Comparison of ENCODE assay signal across 8 cellular contexts in the genomic region with DNA sequence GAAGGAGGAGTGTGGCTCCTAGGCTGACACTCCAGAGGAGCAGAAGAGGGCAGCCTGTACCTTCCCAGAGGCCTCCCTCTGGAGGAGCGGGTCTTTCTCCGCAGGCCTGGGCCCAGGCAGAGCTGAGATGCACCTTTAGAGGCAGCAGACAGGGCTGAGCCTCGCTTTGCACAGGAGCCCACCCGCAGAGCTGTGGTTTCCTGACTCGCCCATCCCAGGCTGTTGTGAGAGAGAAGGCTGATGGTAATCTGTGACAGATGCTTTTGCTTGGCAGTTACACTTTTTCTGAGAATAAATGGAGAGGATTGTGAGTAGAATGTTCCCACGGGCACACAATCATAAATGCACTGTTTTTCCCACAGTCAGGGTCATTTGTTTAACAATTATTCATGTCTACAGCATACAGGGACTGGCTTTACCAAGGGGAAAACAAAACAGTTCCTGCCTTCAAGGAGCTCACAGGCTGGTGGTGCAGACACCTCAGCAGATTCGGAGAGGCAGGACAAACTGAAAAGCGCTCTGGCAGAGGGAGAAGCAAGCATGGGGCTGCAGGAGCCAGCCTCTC. TPM values are rescaled to one million over a fixed set of nuclear protein-coding genes. Genes with fewer than 3 reads are reported as not detected.
DNase-seq lines count a peak whose midpoint lies in the region; ATAC-seq and TF ChIP-seq lines count a peak whose summit lies in the region.

No MANE protein-coding gene starts in this region.

- no peaks in the 10 kb centered on the region for H4K20me1 ChIP-seq in mammary epithelial cell (ENCODE audit: insufficient read depth, low read length)

- H2BK12ac ChIP-seq in trophoblast cell (ENCODE audit: low read length) = no peak overlapping the region

- peak in 1 of 2 donors; percentile 28 for TF ChIP-seq CTCF in mammary epithelial cell (conservative IDR thresholded peaks at IDR 0.05 in 1 of 2, IDR thresholded peaks at IDR 0.05 in 1 of 2; ENCODE audit: extremely low read depth in 1 of 2, insufficient read depth in 1 of 2, low read depth in 1 of 2, low read length in 2 of 2)
- no peak for TF ChIP-seq CTCF in neural crest cell (conservative IDR thresholded peaks at IDR 0.05)

- peaks cover 39% of the 10 kb centered on the region for H3K4me1 Mint-ChIP-seq in neural crest cell

- no peak overlapping the region for H2BK120ac ChIP-seq in trophoblast cell (ENCODE audit: insufficient read depth, low read length, poor library complexity)

- peak overlapping the region; percentile 27 for H2AFZ ChIP-seq in mammary epithelial cell (ENCODE audit: low read depth, low read length)
- no peak overlapping the region for H2AFZ ChIP-seq in trophoblast cell (ENCODE audit: insufficient read depth, low read length, poor library complexity)

- peak overlapping the region; percentile 72 for H3K27ac Mint-ChIP-seq in neural crest cell (ENCODE audit: unreplicated experiment)

- H3K79me1 ChIP-seq in trophoblast cell (ENCODE audit: low read length) = peaks cover 2% of the 10 kb centered on the region

- DNase-seq in HT1080 (ENCODE audit: low read depth) (peak; percentile 82), mammary epithelial cell (peak; percentile 60), neural crest cell (ENCODE audit: low read depth, low spot score) (no peak), NCI-H1092 treated with DMSO at 0.1 percent for 48 hours (lab: John Stamatoyannopoulos, UW) (no peak), trophoblast cell (no peak)
- peak in 3 of 4 experiments; percentile 37 to 71 (median 63) for DNase-seq in activated CD4-positive, CD25-positive, alpha-beta regulatory T cell (lab: John Stamatoyannopoulos, UW)

- no peak overlapping the region for H4K8ac ChIP-seq in trophoblast cell (ENCODE audit: low read depth, low read length)

- no peak overlapping the region for H2AK5ac ChIP-seq in trophoblast cell (ENCODE audit: low read length)

- H3K4ac ChIP-seq in trophoblast cell (ENCODE audit: low read depth, low read length) = no peak overlapping the region

- dilution Hi-C loops in mammary epithelial cell (cut with HindIII; ENCODE audit: low sequenced_read_pairs) = no loop called here

- no peaks in the 10 kb centered on the region for H3K36me3 Mint-ChIP-seq in neural crest cell (ENCODE audit: low read depth)

- no peaks in the 10 kb centered on the region for H3K9me3 Mint-ChIP-seq in neural crest cell

- intact Hi-C loops in mammary epithelial cell (cut with micrococcal nuclease) = no loop called here

- no peak overlapping the region for H3K4me3 Mint-ChIP-seq in neural crest cell

- no peaks in the 10 kb centered on the region for H3K27me3 ChIP-seq in mammary epithelial cell (ENCODE audit: insufficient read depth, low read length)
- H3K27me3 ChIP-seq in trophoblast cell (ENCODE audit: insufficient read depth, low read length) = no peaks in the 10 kb centered on the region

- H3K27me3 Mint-ChIP-seq in neural crest cell (ENCODE audit: low read depth) = no peaks in the 10 kb centered on the region

- no TSS peak for BruUV-seq in mammary epithelial cell (replicated peaks; lab: Mats Ljungman, UMichigan)

- CTCF ChIA-PET in mammary epithelial cell (lab: Charles Lee; ENCODE audit: low non-redundant PET) = interaction anchor here (0.7 kb wide), 1 partner anchor 58 kb away, joined by 3 read pairs; no protein-coding TSS in a partner anchor

- H3K4me1 ChIP-seq in mammary epithelial cell (ENCODE audit: insufficient read depth, low read length) = peaks cover 30% of the 10 kb centered on the region
- H3K4me1 ChIP-seq in trophoblast cell (ENCODE audit: control insufficient read depth in 1 of 2, insufficient read depth in 2 of 2, low read length in 2 of 2) = peaks cover 7 to 12% of the 10 kb centered on the region in 2 experiments

- H3K4me3 ChIP-seq in mammary epithelial cell (replicated peaks in 1 of 3; ENCODE audit: insufficient read depth in 1 of 3, low read depth in 2 of 3, low read length in 3 of 3) (no peak overlapping the region), trophoblast cell (ENCODE audit: low read depth, low read length) (no peak overlapping the region)

- H3K27ac ChIP-seq in mammary epithelial cell (ENCODE audit: insufficient read depth, low read depth, low read length) (no peak overlapping the region), trophoblast cell (ENCODE audit: low read depth, low read length) (no peak overlapping the region)

- no peak overlapping the region for H3K18ac ChIP-seq in trophoblast cell (ENCODE audit: low read length)

- H3K9me3 ChIP-seq in mammary epithelial cell (replicated peaks; ENCODE audit: insufficient read depth, low read length) = no peaks in the 10 kb centered on the region
- H3K9me3 ChIP-seq in trophoblast cell (ENCODE audit: insufficient read depth, low read depth, low read length) = no peaks in the 10 kb centered on the region

- 41% methylated on average over 8 of the region's 8 CpGs for WGBS in mammary epithelial cell (ENCODE audit: low coverage, missing lambda C conversion rate)
- WGBS in trophoblast cell (ENCODE audit: extremely low coverage, insufficient coverage, insufficient read length) = no CpG with 5 or more reads among the region's 8 CpGs

- H3K79me2 ChIP-seq in mammary epithelial cell (ENCODE audit: insufficient read depth, low read length) = peaks cover 14% of the 10 kb centered on the region
- H3K79me2 ChIP-seq in trophoblast cell (ENCODE audit: control insufficient read depth, insufficient read depth, low read length, poor library complexity) = peaks cover 2% of the 10 kb centered on the region

- no peak overlapping the region for H3K4me2 ChIP-seq in mammary epithelial cell (ENCODE audit: insufficient read depth, low read depth, low read length)
- no peak overlapping the region for H3K4me2 ChIP-seq in trophoblast cell (ENCODE audit: low read length)

- H3K36me3 ChIP-seq in mammary epithelial cell (ENCODE audit: insufficient read depth, low read length) (no peaks in the 10 kb centered on the region), trophoblast cell (ENCODE audit: control insufficient read depth in 1 of 2, insufficient read depth in 2 of 2, low read length in 2 of 2) (no peaks in the 10 kb centered on the region)

- in situ Hi-C loops in mammary epithelial cell (cut with MboI; ENCODE audit: low sequenced_read_pairs in 2 of 2) = no loop called here

- no peak overlapping the region for H4K91ac ChIP-seq in trophoblast cell (ENCODE audit: low read depth, low read length)

- H2BK5ac ChIP-seq in trophoblast cell (ENCODE audit: low read depth, low read length, poor library complexity) = no peak overlapping the region

- no peak overlapping the region for H4K12ac ChIP-seq in trophoblast cell (ENCODE audit: low read depth, low read length)

- no peak overlapping the region for H3K9ac ChIP-seq in mammary epithelial cell (ENCODE audit: insufficient read depth, low read length)
- no peak overlapping the region for H3K9ac ChIP-seq in trophoblast cell (ENCODE audit: low read length)

- ATAC-seq in GM19452 (IDR thresholded peaks at IDR 0.05; ENCODE audit: unreplicated experiment) = peak; percentile 62
- no peak for ATAC-seq in GM18873 (IDR thresholded peaks at IDR 0.05; ENCODE audit: low FRiP score, unreplicated experiment)

- H3K23ac ChIP-seq in trophoblast cell (ENCODE audit: low read length) = no peak overlapping the region

- H3K14ac ChIP-seq in trophoblast cell (ENCODE audit: low read length) = no peak overlapping the region

RNA-seq across cellular contexts. Expression of a gene that starts 13.9 kb away (rescaled TPM):
- total RNA-seq in HT1080 (2014; rRNA removed; shearing (Covaris generic)) = 11.4 and 21.7 TPM in 2 replicates
- polyA plus RNA-seq in HT1080 (2015; cell fraction: cytosol; rRNA removed) = 17.0 and 21.3 TPM in 2 replicates
- 17.0 and 23.1 TPM in 2 replicates for polyA plus RNA-seq in HT1080 (2015; cell fraction: nucleus; rRNA removed)
- total RNA-seq in mammary epithelial cell = 10 to 100 TPM; 11.8 to 38.9 TPM
- 20.4 TPM for polyA plus RNA-seq in mammary epithelial cell
- 31.2 TPM for polyA minus RNA-seq in mammary epithelial cell
- 197 and 218 TPM in 2 replicates for total RNA-seq in neural crest cell
- 31.4 and 32.7 TPM in 2 replicates for polyA plus RNA-seq in trophoblast cell (2013)

Comparison
In these comparisons a context has a peak if more than half of its experiments do, and no peak if none do; other contexts are left out.
1. DNase-seq: peak in HT1080 (single experiment), activated CD4-positive, CD25-positive, alpha-beta regulatory T cell (3 of 4) and mammary epithelial cell (single experiment); none in neural crest cell (single experiment), NCI-H1092 treated with DMSO at 0.1 percent for 48 hours (single experiment) and trophoblast cell (0 of 2).